In the genomic region with DNA sequence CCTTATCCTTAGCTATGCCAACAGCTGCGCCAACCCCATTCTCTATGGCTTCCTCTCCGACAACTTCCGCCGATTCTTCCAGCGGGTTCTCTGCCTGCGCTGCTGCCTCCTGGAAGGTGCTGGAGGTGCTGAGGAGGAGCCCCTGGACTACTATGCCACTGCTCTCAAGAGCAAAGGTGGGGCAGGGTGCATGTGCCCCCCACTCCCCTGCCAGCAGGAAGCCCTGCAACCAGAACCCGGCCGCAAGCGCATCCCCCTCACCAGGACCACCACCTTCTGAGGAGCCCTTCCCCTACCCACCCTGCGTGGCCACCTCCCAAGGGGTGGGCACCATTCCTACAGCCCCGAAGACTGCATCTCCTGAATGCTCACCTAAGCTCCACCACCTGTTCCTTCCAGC, we compare ENCODE assay signal across 35 cellular contexts. TPM values are rescaled to one million over a fixed set of nuclear protein-coding genes. Genes with fewer than 3 reads are reported as not detected.
"Had no signal": no experiment of that assay in that cellular context is flagged by ENCODE, and none has a peak within 500 bp of the region (broad histone marks: within the 10 kb centered on the region; RNA-seq: fewer than 3 reads in every experiment).

No MANE protein-coding gene starts in this region.

- DNase-seq: dorsolateral prefrontal cortex; effector CD4-positive, alpha-beta T cell; foreskin keratinocyte; heart right ventricle; hypothalamus; immature natural killer cell; kidney; left cardiac atrium; left lung; mesenchymal stem cell; midbrain; naive thymus-derived CD4-positive, alpha-beta T cell; sigmoid colon; stimulated activated CD4-positive, alpha-beta T cell treated with anti-CD3 and anti-CD28 coated beads, Interleukin-2, amount 100 ng/mL, for 24 hours; stimulated activated CD4-positive, alpha-beta T cell treated with anti-CD3 and anti-CD28 coated beads, Interleukin-4, amount 100 ng/mL, for 24 hours; stimulated activated naive CD4-positive, alpha-beta T cell treated with Interleukin-2 at 50 U/mL for 16 hours; stomach; thyroid gland; trophoblast cell had no signal

- H3K27me3 ChIP-seq: thyroid gland had no signal

- H3K4me3 Mint-ChIP-seq: immature natural killer cell; naive thymus-derived CD4-positive, alpha-beta T cell; stimulated activated effector memory CD8-positive, alpha-beta T cell treated with anti-CD3 and anti-CD28 coated beads, Interleukin-12 subunit alpha, Interleukin-12 subunit beta, amount 100 ng/mL, for 72 hours had no signal

- H3K9me3 ChIP-seq: gastroesophageal sphincter, heart right ventricle, left lung, sigmoid colon, stomach, thyroid gland had no signal

- H3K27ac Mint-ChIP-seq: immature natural killer cell; progenitor cell of endocrine pancreas; stimulated activated effector memory CD8-positive, alpha-beta T cell treated with anti-CD3 and anti-CD28 coated beads, Interleukin-12 subunit alpha, Interleukin-12 subunit beta, amount 100 ng/mL, for 72 hours had no signal

- ATAC-seq: esophagus mucosa; foreskin keratinocyte; gastroesophageal sphincter; heart right ventricle; left cardiac atrium; left lung; naive thymus-derived CD4-positive, alpha-beta T cell; stimulated activated effector memory CD8-positive, alpha-beta T cell treated with anti-CD3 and anti-CD28 coated beads, Interleukin-12 subunit alpha, Interleukin-12 subunit beta, amount 100 ng/mL, for 72 hours had no signal

- H2AFZ ChIP-seq: parathyroid adenoma had no signal

- H3K27ac ChIP-seq: epithelial cell of prostate, foreskin keratinocyte, gastroesophageal sphincter, heart right ventricle, left lung, parathyroid adenoma, sigmoid colon, stomach, thyroid gland had no signal

- H3K4me1 Mint-ChIP-seq: immature natural killer cell; naive thymus-derived CD4-positive, alpha-beta T cell; stimulated activated effector memory CD8-positive, alpha-beta T cell treated with anti-CD3 and anti-CD28 coated beads, Interleukin-12 subunit alpha, Interleukin-12 subunit beta, amount 100 ng/mL, for 72 hours had no signal

- H3K36me3 Mint-ChIP-seq: immature natural killer cell; naive thymus-derived CD4-positive, alpha-beta T cell; stimulated activated effector memory CD8-positive, alpha-beta T cell treated with anti-CD3 and anti-CD28 coated beads, Interleukin-12 subunit alpha, Interleukin-12 subunit beta, amount 100 ng/mL, for 72 hours had no signal

- H3K9me3 Mint-ChIP-seq: immature natural killer cell; naive thymus-derived CD4-positive, alpha-beta T cell; stimulated activated effector memory CD8-positive, alpha-beta T cell treated with anti-CD3 and anti-CD28 coated beads, Interleukin-12 subunit alpha, Interleukin-12 subunit beta, amount 100 ng/mL, for 72 hours had no signal

- H3K4me1 ChIP-seq: parathyroid adenoma had no signal

- H3K79me2 ChIP-seq: parathyroid adenoma had no signal

- H3K4me3 ChIP-seq: gastroesophageal sphincter, heart right ventricle, left lung, sigmoid colon, stomach, thyroid gland had no signal

- H3K36me3 ChIP-seq: gastroesophageal sphincter, heart right ventricle, left lung, sigmoid colon, stomach, thyroid gland had no signal

RNA-seq across cellular contexts. Expression of gene SSTR4, which starts 1.3 kb away (rescaled TPM):
- total RNA-seq: esophagus mucosa; fibroblast of lung; foreskin keratinocyte; heart right ventricle; kidney; left cardiac atrium; left lung; lower leg skin; lung microvascular endothelial cell; mucosa of gallbladder; naive thymus-derived CD4-positive, alpha-beta T cell; osteoblast; progenitor cell of endocrine pancreas; sigmoid colon; skeletal muscle tissue; stomach; subcutaneous adipose tissue; temporal lobe; thyroid gland; urinary bladder had no signal
- polyA plus RNA-seq: fibroblast of lung; foreskin keratinocyte; heart right ventricle; immature natural killer cell; naive thymus-derived CD4-positive, alpha-beta T cell; neural cell; stomach had no signal

RNA-seq across cellular contexts. Expression of gene THBD, which starts 13.1 kb away (rescaled TPM):
- polyA plus RNA-seq: naive thymus-derived CD4-positive, alpha-beta T cell; neural cell had no signal

RNA-seq across cellular contexts. Expression of gene CD93, which starts 49.8 kb away (rescaled TPM):
- total RNA-seq: fibroblast of lung, foreskin keratinocyte, osteoblast, progenitor cell of endocrine pancreas had no signal
- polyA plus RNA-seq: foreskin keratinocyte, neural cell had no signal
